ENCODE assay signal across 15 cellular contexts in genomic region chr3:127997016-127997415, GRCh38. TPM values are rescaled to one million over a fixed set of nuclear protein-coding genes. Genes with fewer than 3 reads are reported as not detected.
DNase-seq lines count a peak whose midpoint lies in the region; ATAC-seq and TF ChIP-seq lines count a peak whose summit lies in the region.
"Had no signal": no experiment of that assay in that cellular context is flagged by ENCODE, and none has a peak within 500 bp of the region (broad histone marks: within the 10 kb centered on the region; RNA-seq: fewer than 3 reads in every experiment).

No MANE protein-coding gene starts in this region.

- no peak for TF ChIP-seq CTCF in heart left ventricle (IDR thresholded peaks at IDR 0.05)

- H3K4me1 ChIP-seq in heart left ventricle: peaks cover 0 to 10% (median 0%) of the 10 kb centered on the region in 12 donors
- H3K4me1 ChIP-seq: Caco-2 had no signal

- H3K27ac ChIP-seq in heart left ventricle: no peak overlapping the region
- H3K27ac ChIP-seq: C4-2B had no signal

- DNase-seq in NCI-H1694 (lab: John Stamatoyannopoulos, UW): peak; percentile 62
- peak; percentile 49 for DNase-seq in NCI-H2171 treated with DMSO at 0.1 percent for 48 hours (lab: John Stamatoyannopoulos, UW)
- DNase-seq in inferior parietal cortex (ENCODE audit: extremely low spot score): peak; percentile 52
- DNase-seq in heart left ventricle: no peak
- no peak for DNase-seq in NCI-H1105 (lab: John Stamatoyannopoulos, UW)
- DNase-seq in nucleus accumbens (lab: John Stamatoyannopoulos, UW): no peak
- DNase-seq: ACHN; AML-193; Caco-2; CD4-positive, alpha-beta T cell; DND-41; EL; HCEC 1CT had no signal

- intact Hi-C loops in heart left ventricle (cut with DNase I): no loop called here

- no peaks in the 10 kb centered on the region for H3K27me3 ChIP-seq in heart left ventricle

- 88 to 92% (median 89%) methylated on average over 7 of the region's 7 CpGs for WGBS in heart left ventricle, 4 donors

- H3K36me3 ChIP-seq in heart left ventricle: no peaks in the 10 kb centered on the region

- no peak for TF ChIP-seq POLR2A in heart left ventricle (IDR thresholded peaks at IDR 0.05)

- no peak for ATAC-seq in heart left ventricle
- ATAC-seq: GM23338 had no signal

- H3K9me3 ChIP-seq in heart left ventricle: peaks cover 0 to 4% (median 0%) of the 10 kb centered on the region in 12 donors
- H3K9me3 ChIP-seq: Caco-2 had no signal

- no peak overlapping the region for H3K4me3 ChIP-seq in heart left ventricle
- H3K4me3 ChIP-seq: GM23338 had no signal

RNA-seq across cellular contexts. Expression of gene SEC61A1, which starts 55.2 kb away (rescaled TPM):
- total RNA-seq in heart left ventricle: 100 to 1,000 TPM in 2 of 9 donors, 10 to 100 TPM in 7; 52.7 to 116 (median 78.2) TPM
- 100 to 1,000 TPM in 1 of 2 donors, 10 to 100 TPM in 1; 36.5 to 179 TPM for polyA plus RNA-seq in heart left ventricle

Comparison
In these comparisons a context has a peak if more than half of its experiments do, and no peak if none do; other contexts are left out.
1. DNase-seq: peak in NCI-H1694 (single experiment), NCI-H2171 treated with DMSO at 0.1 percent for 48 hours (single experiment) and inferior parietal cortex (single experiment); none in heart left ventricle (0 of 5), NCI-H1105 (single experiment) and nucleus accumbens (0 of 56).